11 cellular contexts compared by ENCODE assay signal in genomic region chr12:14959126-14959440, GRCh38. TPM values are rescaled to one million over a fixed set of nuclear protein-coding genes. Genes with fewer than 3 reads are reported as not detected.
DNase-seq lines count a peak whose midpoint lies in the region; ATAC-seq and TF ChIP-seq lines count a peak whose summit lies in the region.
"Had no signal": no experiment of that assay in that cellular context is flagged by ENCODE, and none has a peak within 500 bp of the region (broad histone marks: within the 10 kb centered on the region; RNA-seq: fewer than 3 reads in every experiment).

No MANE protein-coding gene starts in this region.

- peaks cover 19% of the 10 kb centered on the region for H3K36me3 Mint-ChIP-seq in activated T-helper 1 cell treated with anti-CD3 and anti-CD28 coated beads, Interleukin-12 subunit alpha, Interleukin-12 subunit beta, Interleukin-2, Interleukin-4 antibody, amounts not matched to agents 30 ng/mL and 10 ng/mL and 1 ng/mL, durations not matched to agents 14 hours and 24 hours and 36 hours (ENCODE audit: low read depth)
- peaks cover 20% of the 10 kb centered on the region for H3K36me3 Mint-ChIP-seq in memory B cell

- DNase-seq in left ventricle myocardium inferior (no peak), cardiac septum (ENCODE audit: low spot score) (no peak), memory B cell (ENCODE audit: low spot score in 2 of 2) (no peak), tibial nerve (ENCODE audit: low spot score in 2 of 2) (no peak), HAP-1 (ENCODE audit: low spot score in 2 of 2) (no peak)
- DNase-seq in activated T-helper 1 cell treated with anti-CD3 and anti-CD28 coated beads, Interleukin-12 subunit alpha, Interleukin-12 subunit beta, Interleukin-2, Interleukin-4 antibody, amounts not matched to agents 30 ng/mL and 10 ng/mL and 1 ng/mL, durations not matched to agents 14 hours and 24 hours and 36 hours (ENCODE audit: low spot score) = no peak
- DNase-seq: BE2C, NCI-H446 had no signal

- H3K9me3 Mint-ChIP-seq in activated T-helper 1 cell treated with anti-CD3 and anti-CD28 coated beads, Interleukin-12 subunit alpha, Interleukin-12 subunit beta, Interleukin-2, Interleukin-4 antibody, amounts not matched to agents 30 ng/mL and 10 ng/mL and 1 ng/mL, durations not matched to agents 14 hours and 24 hours and 36 hours = no peaks in the 10 kb centered on the region
- no peaks in the 10 kb centered on the region for H3K9me3 Mint-ChIP-seq in memory B cell

- H3K4me1 ChIP-seq in left ventricle myocardium inferior (peaks cover 90% of the 10 kb centered on the region), tibial nerve (peaks cover 0 to 29% (median 9%) of the 10 kb centered on the region in 4 donors), HAP-1 (no peaks in the 10 kb centered on the region)

- H3K27ac ChIP-seq in left ventricle myocardium inferior (replicated peaks) (peak overlapping the region; percentile 92), tibial nerve (peak overlapping the region in 3 of 4 donors; percentile 52 to 80 (median 76))

- H3K9me3 ChIP-seq in left ventricle myocardium inferior (replicated peaks) = no peaks in the 10 kb centered on the region
- no peaks in the 10 kb centered on the region for H3K9me3 ChIP-seq in tibial nerve
- no peaks in the 10 kb centered on the region for H3K9me3 ChIP-seq in HAP-1
- H3K9me3 ChIP-seq: BE2C had no signal

- TF ChIP-seq POLR2A in tibial nerve (IDR thresholded peaks at IDR 0.05) = no peak

- H3K27ac Mint-ChIP-seq in activated T-helper 1 cell treated with anti-CD3 and anti-CD28 coated beads, Interleukin-12 subunit alpha, Interleukin-12 subunit beta, Interleukin-2, Interleukin-4 antibody, amounts not matched to agents 30 ng/mL and 10 ng/mL and 1 ng/mL, durations not matched to agents 14 hours and 24 hours and 36 hours = peak overlapping the region; percentile 97
- H3K27ac Mint-ChIP-seq in memory B cell = peak overlapping the region; percentile 92

- H3K4me3 Mint-ChIP-seq in activated T-helper 1 cell treated with anti-CD3 and anti-CD28 coated beads, Interleukin-12 subunit alpha, Interleukin-12 subunit beta, Interleukin-2, Interleukin-4 antibody, amounts not matched to agents 30 ng/mL and 10 ng/mL and 1 ng/mL, durations not matched to agents 14 hours and 24 hours and 36 hours = peak overlapping the region; percentile 97
- peak overlapping the region; percentile 98 for H3K4me3 Mint-ChIP-seq in memory B cell

- no peaks in the 10 kb centered on the region for H3K27me3 Mint-ChIP-seq in activated T-helper 1 cell treated with anti-CD3 and anti-CD28 coated beads, Interleukin-12 subunit alpha, Interleukin-12 subunit beta, Interleukin-2, Interleukin-4 antibody, amounts not matched to agents 30 ng/mL and 10 ng/mL and 1 ng/mL, durations not matched to agents 14 hours and 24 hours and 36 hours (ENCODE audit: insufficient read depth)
- no peaks in the 10 kb centered on the region for H3K27me3 Mint-ChIP-seq in memory B cell

- peaks cover 69% of the 10 kb centered on the region for H3K4me1 Mint-ChIP-seq in activated T-helper 1 cell treated with anti-CD3 and anti-CD28 coated beads, Interleukin-12 subunit alpha, Interleukin-12 subunit beta, Interleukin-2, Interleukin-4 antibody, amounts not matched to agents 30 ng/mL and 10 ng/mL and 1 ng/mL, durations not matched to agents 14 hours and 24 hours and 36 hours (ENCODE audit: low read depth)
- H3K4me1 Mint-ChIP-seq in memory B cell = peaks cover 41% of the 10 kb centered on the region

- intact Hi-C loops in left ventricle myocardium inferior (cut with micrococcal nuclease) = loop anchor here (10.0 kb wide), 1 partner anchor 54 kb away; no protein-coding TSS in a partner anchor
- intact Hi-C loops in cardiac septum (cut with DNase I) = loop anchor here (5.0 kb wide), 1 partner anchor 72 kb away; the partner anchor contains the start of gene MGP
- intact Hi-C loops in activated T-helper 1 cell treated with anti-CD3 and anti-CD28 coated beads, Interleukin-12 subunit alpha, Interleukin-12 subunit beta, Interleukin-2, Interleukin-4 antibody, amounts not matched to agents 30 ng/mL and 10 ng/mL and 1 ng/mL, durations not matched to agents 14 hours and 24 hours and 36 hours (cut with micrococcal nuclease) = loop anchor here (5.0 kb wide), 1 partner anchor 592 kb away; the partner anchor contains the start of gene ATF7IP

- WGBS in tibial nerve, 2 donors = 77 to 93% methylated on average over 10 of the region's 10 CpGs

- H3K36me3 ChIP-seq in left ventricle myocardium inferior = no peaks in the 10 kb centered on the region
- no peaks in the 10 kb centered on the region for H3K36me3 ChIP-seq in tibial nerve
- H3K36me3 ChIP-seq in HAP-1 (replicated peaks) = no peaks in the 10 kb centered on the region
- H3K36me3 ChIP-seq: BE2C had no signal

- ATAC-seq in memory B cell (ENCODE audit: low read depth) (no peak), HG03520 (IDR thresholded peaks at IDR 0.05; ENCODE audit: unreplicated experiment) (no peak), GM19452 (IDR thresholded peaks at IDR 0.05; ENCODE audit: unreplicated experiment) (no peak)

- TF ChIP-seq CTCF in left ventricle myocardium inferior (IDR thresholded peaks at IDR 0.05; ENCODE audit: borderline replicate concordance) (no peak), tibial nerve (IDR thresholded peaks at IDR 0.05) (no peak)

- no peak for TF ChIP-seq EP300 in tibial nerve (IDR thresholded peaks at IDR 0.05)

- H3K4me3 ChIP-seq in left ventricle myocardium inferior (peak overlapping the region; percentile 66), tibial nerve (peak overlapping the region in 2 of 4 donors; percentile 14 to 27), HAP-1 (no peak overlapping the region)

- in situ Hi-C loops in HAP-1 (cut with MboI; ENCODE audit: low sequenced_read_pairs) = no loop called here

- H3K27me3 ChIP-seq in left ventricle myocardium inferior (ENCODE audit: low read depth) (no peaks in the 10 kb centered on the region), tibial nerve (no peaks in the 10 kb centered on the region), HAP-1 (ENCODE audit: low read depth) (peaks cover 22% of the 10 kb centered on the region)
- H3K27me3 ChIP-seq: BE2C had no signal

RNA-seq across cellular contexts. Expression of gene ARHGDIB, which starts 2.3 kb away (rescaled TPM):
- total RNA-seq in left ventricle myocardium inferior (50.6 TPM), cardiac septum (45.1 TPM), tibial nerve (100 to 1,000 TPM in 2 of 4 donors, 10 to 100 TPM in 2; 63.8 to 112 (median 89.4) TPM)
- 494 and 511 TPM in 2 replicates for total RNA-seq in activated T-helper 1 cell treated with anti-CD3 and anti-CD28 coated beads, Interleukin-12 subunit alpha, Interleukin-12 subunit beta, Interleukin-2, Interleukin-4 antibody, amounts not matched to agents 30 ng/mL and 10 ng/mL and 1 ng/mL, durations not matched to agents 14 hours and 24 hours and 36 hours

RNA-seq across cellular contexts. Expression of gene PDE6H, which starts 13.8 kb away (rescaled TPM):
- total RNA-seq in left ventricle myocardium inferior = not detected
- total RNA-seq in cardiac septum = not detected
- not detected in 2 replicates for total RNA-seq in activated T-helper 1 cell treated with anti-CD3 and anti-CD28 coated beads, Interleukin-12 subunit alpha, Interleukin-12 subunit beta, Interleukin-2, Interleukin-4 antibody, amounts not matched to agents 30 ng/mL and 10 ng/mL and 1 ng/mL, durations not matched to agents 14 hours and 24 hours and 36 hours
- not detected for total RNA-seq in tibial nerve
- total RNA-seq: dermis microvascular lymphatic vessel endothelial cell had no signal

RNA-seq across cellular contexts. Expression of gene ERP27, which starts 20.7 kb away (rescaled TPM):
- total RNA-seq in left ventricle myocardium inferior (0.14 TPM), cardiac septum (0.11 TPM), tibial nerve (not detected)
- total RNA-seq in activated T-helper 1 cell treated with anti-CD3 and anti-CD28 coated beads, Interleukin-12 subunit alpha, Interleukin-12 subunit beta, Interleukin-2, Interleukin-4 antibody, amounts not matched to agents 30 ng/mL and 10 ng/mL and 1 ng/mL, durations not matched to agents 14 hours and 24 hours and 36 hours = 2.2 and 2.3 TPM in 2 replicates
